ENCODE assay signal across 13 cellular contexts in the genomic region with DNA sequence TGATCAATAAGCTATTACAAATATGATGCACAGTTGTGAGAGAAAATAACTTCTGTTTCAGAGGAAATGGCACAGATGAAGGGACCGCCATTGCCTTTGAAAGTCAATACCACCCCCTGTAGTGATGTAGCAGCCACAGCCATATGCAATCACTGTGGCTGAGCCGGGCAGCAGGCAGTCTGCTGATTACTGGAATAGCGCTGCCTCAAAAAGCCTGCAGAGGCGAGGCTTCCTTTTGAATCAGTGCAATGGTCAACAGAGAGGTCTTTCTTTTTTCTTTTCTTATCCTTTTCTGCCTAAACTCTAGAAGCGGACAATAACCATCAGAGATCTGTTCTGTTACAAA.
"Had no signal": no experiment of that assay in that cellular context is flagged by ENCODE, and none has a peak within 500 bp of the region (broad histone marks: within the 10 kb centered on the region; RNA-seq: fewer than 3 reads in every experiment).

No MANE protein-coding gene starts in this region.

- DNase-seq: activated CD4-positive, alpha-beta T cell treated with anti-CD3 and anti-CD28 coated beads, Interleukin-2, amount 50 U/mL, for 48 hours; activated effector memory CD4-positive, alpha-beta T cell treated with anti-CD3 and anti-CD28 coated beads, Interleukin-2, amount 50 U/mL, for 16 hours; activated T-cell treated with anti-CD3 and anti-CD28 coated beads, Interleukin-2, amount 50 U/mL, for 4 hours; caudate nucleus; hypothalamus; immature natural killer cell; nephron progenitor cell; stimulated activated CD4-positive, alpha-beta T cell treated with anti-CD3 and anti-CD28 coated beads, Interleukin-12 subunit alpha, Interleukin-12 subunit beta, amount 100 ng/mL, for 4 hours; stimulated activated CD4-positive, alpha-beta T cell treated with anti-CD3 and anti-CD28 coated beads, Interleukin-2, amount 100 ng/mL, for 24 hours had no signal

- H3K4me1 Mint-ChIP-seq: activated naive CD4-positive, alpha-beta T cell treated with anti-CD3 and anti-CD28 coated beads, Interleukin-2, amount 50 U/mL, for 24 hours; immature natural killer cell; nephron progenitor cell had no signal

- H2AFZ ChIP-seq: parathyroid adenoma had no signal

- H3K9ac ChIP-seq: parathyroid adenoma had no signal

- H3K4me3 ChIP-seq: coronary artery, esophagus muscularis mucosa had no signal

- H3K27ac ChIP-seq: coronary artery, esophagus muscularis mucosa, parathyroid adenoma had no signal

- H3K27me3 Mint-ChIP-seq: activated naive CD4-positive, alpha-beta T cell treated with anti-CD3 and anti-CD28 coated beads, Interleukin-2, amount 50 U/mL, for 24 hours had no signal

- H3K27me3 ChIP-seq: esophagus muscularis mucosa had no signal

- H3K4me1 ChIP-seq: esophagus muscularis mucosa had no signal

- H3K4me3 Mint-ChIP-seq: activated naive CD4-positive, alpha-beta T cell treated with anti-CD3 and anti-CD28 coated beads, Interleukin-2, amount 50 U/mL, for 24 hours; activated T-cell treated with anti-CD3 and anti-CD28 coated beads, Interleukin-2, amount 50 U/mL, for 4 hours; immature natural killer cell; nephron progenitor cell had no signal

- H3K27ac Mint-ChIP-seq: activated naive CD4-positive, alpha-beta T cell treated with anti-CD3 and anti-CD28 coated beads, Interleukin-2, amount 50 U/mL, for 24 hours; immature natural killer cell; nephron progenitor cell had no signal

- H3K36me3 ChIP-seq: esophagus muscularis mucosa had no signal

- H3K36me3 Mint-ChIP-seq: activated naive CD4-positive, alpha-beta T cell treated with anti-CD3 and anti-CD28 coated beads, Interleukin-2, amount 50 U/mL, for 24 hours; immature natural killer cell had no signal

- ATAC-seq: activated T-cell treated with anti-CD3 and anti-CD28 coated beads, Interleukin-2, amount 50 U/mL, for 4 hours had no signal

- H3K79me2 ChIP-seq: parathyroid adenoma had no signal
